ENCODE assay signal across 26 cellular contexts in the genomic region with DNA sequence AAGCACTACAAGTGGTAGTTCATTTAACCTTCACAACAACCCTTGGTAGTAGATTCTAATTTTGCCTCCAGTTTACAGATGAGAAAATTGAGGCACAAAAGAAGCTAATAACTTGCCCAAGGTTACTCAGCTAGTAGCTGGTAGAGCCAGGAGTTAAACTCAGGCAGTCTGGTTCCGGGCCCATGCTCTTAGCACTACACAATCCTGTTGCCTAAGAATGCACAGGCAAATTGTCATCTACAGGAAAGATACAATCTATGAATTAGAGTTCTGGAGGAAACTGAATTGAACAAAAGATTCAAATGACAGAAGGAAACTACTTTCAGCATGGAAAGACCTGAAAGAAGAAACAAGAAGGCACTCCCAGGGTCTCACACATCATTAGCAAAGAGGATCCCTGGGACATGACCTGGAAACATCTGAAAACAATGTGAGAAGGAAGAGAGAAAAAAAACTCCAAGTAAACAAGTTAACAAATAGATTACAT.
"Had no signal": no experiment of that assay in that cellular context is flagged by ENCODE, and none has a peak within 500 bp of the region (broad histone marks: within the 10 kb centered on the region; RNA-seq: fewer than 3 reads in every experiment).

No MANE protein-coding gene starts in this region.

- H3K36me3 ChIP-seq: Peyer's patch had no signal

- H3K9me3 ChIP-seq: Peyer's patch had no signal

- H3K9ac ChIP-seq: KMS-11 had no signal

- H3K27ac ChIP-seq: KMS-11, Peyer's patch, RWPE1 had no signal

- DNase-seq: activated CD4-positive, alpha-beta T cell treated with anti-CD3 and anti-CD28 coated beads, Interleukin-2, amount 10 ng/mL, durations not matched to agents 24 days and 14 days; activated CD4-positive, alpha-beta T cell treated with anti-CD3 and anti-CD28 coated beads, Interleukin-2, amount 50 U/mL, for 48 hours; activated CD4-positive, CD25-positive, alpha-beta regulatory T cell treated with anti-CD3 and anti-CD28 coated beads, Interleukin-2, amount 50 U/mL, for 72 hours; activated CD8-positive, alpha-beta memory T cell treated with anti-CD3 and anti-CD28 coated beads, Interleukin-2, amount 10 ng/mL, durations not matched to agents 7 days and 5 days; activated effector memory CD4-positive, alpha-beta T cell treated with anti-CD3 and anti-CD28 coated beads, Interleukin-2, amount 50 U/mL, for 16 hours; activated naive CD4-positive, alpha-beta T cell treated with Interleukin-2 at 50 U/mL for 16 hours; activated naive CD8-positive, alpha-beta T cell treated with anti-CD3 and anti-CD28 coated beads, Interleukin-2, amount 50 U/mL, for 24 hours; activated T-cell treated with anti-CD3 and anti-CD28 coated beads, Interleukin-2, amount 50 U/mL, for 4 hours; amygdala; MV-4-11; NCI-H1092 treated with DMSO at 0.1 percent for 48 hours; NCI-H1417 treated with DMSO at 0.1 percent for 48 hours; NCI-H1694; NCI-H2029; NCI-H2107; NCI-H2171 treated with DMSO at 0.1 percent for 48 hours; NCI-H226; NCI-H526 treated with DMSO at 0.1 percent for 48 hours; NK-92 treated with Interleukin-12 subunit alpha and Interleukin-12 subunit beta, amount 100 ng/mL, for 24 hours; Peyer's patch; SHP77; T-helper 17 cell; T-helper 9 cell had no signal

- H3K27me3 ChIP-seq: Peyer's patch had no signal

- H3K4me1 ChIP-seq: Peyer's patch had no signal

- H3K4me3 ChIP-seq: Peyer's patch had no signal

- ATAC-seq: activated CD8-positive, alpha-beta memory T cell treated with anti-CD3 and anti-CD28 coated beads, Interleukin-2, amount 10 ng/mL, durations not matched to agents 7 days and 5 days; activated naive CD4-positive, alpha-beta T cell treated with anti-CD3 and anti-CD28 coated beads, Interleukin-2, amount 50 U/mL, for 72 hours; activated naive CD8-positive, alpha-beta T cell treated with anti-CD3 and anti-CD28 coated beads, Interleukin-2, amount 50 U/mL, for 24 hours; activated T-cell treated with anti-CD3 and anti-CD28 coated beads, Interleukin-2, amount 50 U/mL, for 4 hours; T-helper 17 cell had no signal
